Comparison of ENCODE assay signal across 21 cellular contexts in the genomic region with DNA sequence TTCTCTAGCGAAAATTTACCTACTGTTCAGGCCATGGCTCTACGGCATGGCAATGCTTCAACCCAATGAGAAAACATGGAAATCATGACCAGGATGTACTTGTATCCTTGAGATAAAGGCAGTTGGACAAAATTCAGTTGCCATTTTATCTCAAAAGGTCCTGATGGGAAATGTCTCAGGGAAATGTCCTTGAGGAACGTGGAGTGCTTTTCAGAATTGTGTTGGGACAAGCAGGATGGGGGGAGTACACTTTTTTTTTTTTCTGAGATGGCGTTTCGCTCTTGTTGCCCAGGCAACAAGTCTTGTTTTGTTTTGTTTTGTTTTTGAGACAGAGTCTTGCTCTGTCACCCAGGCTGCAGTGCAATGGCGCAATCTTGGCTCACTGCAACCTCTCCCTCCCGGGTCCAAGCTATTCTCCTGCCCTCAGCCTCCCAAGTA.
DNase-seq lines count a peak whose midpoint lies in the region; ATAC-seq, FAIRE-seq and TF ChIP-seq lines count a peak whose summit lies in the region.
"Had no signal": no experiment of that assay in that cellular context is flagged by ENCODE, and none has a peak within 500 bp of the region (broad histone marks: within the 10 kb centered on the region; RNA-seq: fewer than 3 reads in every experiment).

No MANE protein-coding gene starts in this region.

- WGBS in right cardiac atrium: 55% methylated on average over 7 of the region's 7 CpGs
- 30% methylated on average over 7 of the region's 7 CpGs for WGBS in K562 (ENCODE audit: insufficient coverage, low coverage, missing lambda C conversion rate)
- 77% methylated on average over 7 of the region's 7 CpGs for WGBS in liver

- H3K27ac ChIP-seq in right cardiac atrium (ENCODE audit: low read length) (no peak overlapping the region), K562 (ENCODE audit: extremely low read depth, low read depth, low read length) (no peak overlapping the region), liver (ENCODE audit: low read depth in 1 of 2, low read length in 2 of 2) (no peak overlapping the region), uterus (peak overlapping the region; percentile 70 to 93), A673 (ENCODE audit: low read depth, low read length, poor library complexity, severe bottlenecking) (no peak overlapping the region)
- H3K27ac ChIP-seq: BLaER1 treated with 17β-estradiol and CSF1 and Interleukin-3, amounts not matched to agents 10 nM and 100 nM; SJSA1 had no signal

- H2AFZ ChIP-seq in K562 (ENCODE audit: low read depth, low read length): no peak overlapping the region
- H2AFZ ChIP-seq: GM23338 had no signal

- in situ Hi-C loops in K562 (cut with MboI) (no loop called here), ACHN (cut with HindIII; ENCODE audit: low pct_ligation_motif_present, low pct_unique_long_range_greater_than_20kb, low sequenced_read_pairs) (no loop called here)

- no peak for TF ChIP-seq CTCF in K562 (IDR thresholded peaks at IDR 0.05 in 2 of 3, conservative IDR thresholded peaks at IDR 0.05 in 1 of 3; ENCODE audit: insufficient read depth in 2 of 3, low read depth in 1 of 3, low read length in 3 of 3)
- no peak for TF ChIP-seq CTCF in liver (IDR thresholded peaks at IDR 0.05; ENCODE audit: low read depth, low read length, missing input control)
- no peak for TF ChIP-seq CTCF in uterus (IDR thresholded peaks at IDR 0.05)
- no peak for TF ChIP-seq CTCF in A673 (conservative IDR thresholded peaks at IDR 0.05; ENCODE audit: low read depth, low read length)

- no peak for DNase-seq in right cardiac atrium
- DNase-seq in cardiac septum (ENCODE audit: low spot score): no peak
- no peak for DNase-seq in K562 (ENCODE audit: extremely low read depth in 1 of 4, low spot score in 3 of 4)
- DNase-seq in uterus: no peak
- DNase-seq in A673 (ENCODE audit: low spot score): no peak
- no peak for DNase-seq in Ammon's horn (ENCODE audit: low spot score)
- DNase-seq in ACHN: no peak
- DNase-seq: CD4-positive, alpha-beta memory T cell; HCEC 1CT; Kasumi-1; NCI-H1417; NCI-H187; NCI-H2107; NCI-H2227 treated with DMSO at 0.1 percent for 48 hours; NCI-H510A had no signal

- CTCF ChIA-PET in K562 (lab: Yijun Ruan, JAX; ENCODE audit: low intra/inter-chr PET ratio): no interaction called here
- CTCF ChIA-PET in A673 (lab: Charles Lee): no interaction called here

- peak; percentile 71 to 90 for ATAC-seq in right cardiac atrium
- no peak for ATAC-seq in K562
- ATAC-seq: GM23338 had no signal

- H3K9ac ChIP-seq in K562 (ENCODE audit: insufficient read depth in 1 of 2, low read depth in 2 of 2, low read length in 2 of 2) (no peak overlapping the region), liver (ENCODE audit: low read depth in 1 of 2, low read length in 2 of 2) (no peak overlapping the region)
- H3K9ac ChIP-seq: BLaER1 treated with 17β-estradiol and CSF1 and Interleukin-3, amounts not matched to agents 10 nM and 100 nM had no signal

- H3K9me1 ChIP-seq in K562 (ENCODE audit: control insufficient read depth, insufficient read depth, low read length): no peaks in the 10 kb centered on the region

- BruUV-seq in K562 (replicated peaks; lab: Mats Ljungman, UMichigan) (no TSS peak), A673 (replicated peaks; lab: Mats Ljungman, UMichigan) (no TSS peak)

- H3K36me3 ChIP-seq in K562 (ENCODE audit: control insufficient read depth, insufficient read depth, low read length) (no peaks in the 10 kb centered on the region), liver (ENCODE audit: control insufficient read depth in 4 of 4, insufficient read depth in 3 of 4, low read depth in 1 of 4, low read length in 3 of 4) (no peaks in the 10 kb centered on the region), uterus (no peaks in the 10 kb centered on the region), A673 (ENCODE audit: insufficient read depth, low read length, poor library complexity, severe bottlenecking) (no peaks in the 10 kb centered on the region)
- H3K36me3 ChIP-seq: BLaER1 treated with 17β-estradiol and CSF1 and Interleukin-3, amounts not matched to agents 10 nM and 100 nM; SJSA1 had no signal

- intact Hi-C loops in right cardiac atrium (cut with DNase I): no loop called here
- intact Hi-C loops in cardiac septum (cut with DNase I): no loop called here
- intact Hi-C loops in K562 (cut with micrococcal nuclease): no loop called here
- intact Hi-C loops in uterus (cut with DNase I; ENCODE audit: low total_unique reads): no loop called here
- intact Hi-C loops in A673 (cut with micrococcal nuclease; ENCODE audit: unreplicated experiment): no loop called here

- FAIRE-seq in K562 (lab: Jason Lieb, UNC): no peak
- FAIRE-seq: GM12891, HTR-8/SVneo had no signal

- TF ChIP-seq POLR2A in K562 (conservative IDR thresholded peaks at IDR 0.05) (no peak), uterus (IDR thresholded peaks at IDR 0.05) (no peak)

- H3K4me2 ChIP-seq in K562 (ENCODE audit: insufficient read depth, low read length): no peak overlapping the region
- H3K4me2 ChIP-seq: BLaER1 treated with 17β-estradiol and CSF1 and Interleukin-3, amounts not matched to agents 10 nM and 100 nM; GM23338 had no signal

- H3K27me3 ChIP-seq in right cardiac atrium (ENCODE audit: control insufficient read depth, insufficient read depth) (no peaks in the 10 kb centered on the region), K562 (ENCODE audit: control insufficient read depth in 2 of 2, insufficient read depth in 2 of 2, low read length in 2 of 2) (no peaks in the 10 kb centered on the region), liver (ENCODE audit: control insufficient read depth in 4 of 4, insufficient read depth in 4 of 4, low read length in 3 of 4) (no peaks in the 10 kb centered on the region), uterus (no peaks in the 10 kb centered on the region), A673 (replicated peaks; ENCODE audit: insufficient read depth, low read depth, low read length, poor library complexity) (no peaks in the 10 kb centered on the region)
- H3K27me3 ChIP-seq: BLaER1 treated with 17β-estradiol and CSF1 and Interleukin-3, amounts not matched to agents 10 nM and 100 nM; SJSA1 had no signal

- H3K4me3 ChIP-seq in right cardiac atrium (ENCODE audit: low read length) (no peak overlapping the region), K562 (no peak overlapping the region), liver (ENCODE audit: low read depth in 1 of 3, low read length in 3 of 3) (no peak overlapping the region), uterus (no peak overlapping the region), A673 (ENCODE audit: low read depth, low read length, poor library complexity, severe bottlenecking) (no peak overlapping the region)
- H3K4me3 ChIP-seq: BLaER1 treated with 17β-estradiol and CSF1 and Interleukin-3, amounts not matched to agents 10 nM and 100 nM; GM23338; SJSA1 had no signal

- H3K9me3 ChIP-seq in right cardiac atrium (ENCODE audit: control insufficient read depth, low read length) (no peaks in the 10 kb centered on the region), K562 (replicated peaks; ENCODE audit: control insufficient read depth, insufficient read depth, low read depth, low read length) (no peaks in the 10 kb centered on the region; the same call in 1 of the 2 replicates), liver (ENCODE audit: control insufficient read depth in 4 of 4, low read length in 3 of 4) (no peaks in the 10 kb centered on the region), uterus (no peaks in the 10 kb centered on the region), A673 (ENCODE audit: low read depth, low read length, poor library complexity, severe bottlenecking) (no peaks in the 10 kb centered on the region)
- H3K9me3 ChIP-seq: SJSA1 had no signal

- no peaks in the 10 kb centered on the region for H3K79me2 ChIP-seq in K562 (ENCODE audit: control insufficient read depth, insufficient read depth, low read length)

- POLR2A ChIA-PET in K562 (lab: Yijun Ruan, JAX): no interaction called here
- POLR2A ChIA-PET in A673 (lab: Charles Lee; ENCODE audit: low non-redundant PET): no interaction called here

- H4K20me1 ChIP-seq in K562 (replicated peaks; ENCODE audit: control insufficient read depth, insufficient read depth, low read length): no peaks in the 10 kb centered on the region
- H4K20me1 ChIP-seq: BLaER1 treated with 17β-estradiol and CSF1 and Interleukin-3, amounts not matched to agents 10 nM and 100 nM had no signal

- H3K4me1 ChIP-seq in right cardiac atrium (ENCODE audit: control insufficient read depth, insufficient read depth, low read length): no peaks in the 10 kb centered on the region
- peaks cover 3 to 7% of the 10 kb centered on the region in 2 experiments; a peak in 3 of 5 replicates for H3K4me1 ChIP-seq in K562 (replicated peaks in 1 of 2; ENCODE audit: control insufficient read depth in 2 of 2, insufficient read depth in 2 of 2, low read length in 2 of 2)
- H3K4me1 ChIP-seq in liver (ENCODE audit: control insufficient read depth in 4 of 4, insufficient read depth in 4 of 4, low read length in 3 of 4): peaks cover 0 to 12% (median 7%) of the 10 kb centered on the region in 4 donors
- H3K4me1 ChIP-seq in uterus: no peaks in the 10 kb centered on the region
- no peaks in the 10 kb centered on the region for H3K4me1 ChIP-seq in A673 (ENCODE audit: insufficient read depth, low read length, poor library complexity, severe bottlenecking)
- H3K4me1 ChIP-seq: BLaER1 treated with 17β-estradiol and CSF1 and Interleukin-3, amounts not matched to agents 10 nM and 100 nM had no signal

- TF ChIP-seq EP300 in K562 (IDR thresholded peaks at IDR 0.05; ENCODE audit: low read length): no peak

- TF ChIP-seq RAD21 in K562 (CRISPR knock-in tag; conservative IDR thresholded peaks at IDR 0.05 in 1 of 2, IDR thresholded peaks at IDR 0.05 in 1 of 2) (no peak), liver (IDR thresholded peaks at IDR 0.05) (no peak)

TF ChIP-seq in K562, 482 proteins besides CTCF, POLR2A, EP300 and RAD21 (continues in another document):
- peak; percentile 20; the same call in 1 of the 2 replicates for TF ChIP-seq MAFG (tag; conservative IDR thresholded peaks at IDR 0.05)

TF ChIP-seq in liver, 16 proteins besides CTCF, POLR2A, EP300 and RAD21:
- TF ChIP-seq, protein P1, sequence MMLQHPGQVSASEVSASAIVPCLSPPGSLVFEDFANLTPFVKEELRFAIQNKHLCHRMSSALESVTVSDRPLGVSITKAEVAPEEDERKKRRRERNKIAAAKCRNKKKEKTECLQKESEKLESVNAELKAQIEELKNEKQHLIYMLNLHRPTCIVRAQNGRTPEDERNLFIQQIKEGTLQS (IDR thresholded peaks at IDR 0.05): no peak
- TF ChIP-seq SP1 (IDR thresholded peaks at IDR 0.05) (peak; percentile 42), YY1 (IDR thresholded peaks at IDR 0.05) (peak; percentile 26), NR2F2 (IDR thresholded peaks at IDR 0.05) (peak; percentile 31)

Comparison
In these comparisons a context has a peak if more than half of its experiments do, and no peak if none do; other contexts are left out.
1. H3K27ac ChIP-seq: peak in uterus (2 of 2); none in right cardiac atrium (single experiment), K562 (single experiment), liver (0 of 2) and A673 (single experiment).